ENCODE assay signal across 1 cellular context in the genomic region with DNA sequence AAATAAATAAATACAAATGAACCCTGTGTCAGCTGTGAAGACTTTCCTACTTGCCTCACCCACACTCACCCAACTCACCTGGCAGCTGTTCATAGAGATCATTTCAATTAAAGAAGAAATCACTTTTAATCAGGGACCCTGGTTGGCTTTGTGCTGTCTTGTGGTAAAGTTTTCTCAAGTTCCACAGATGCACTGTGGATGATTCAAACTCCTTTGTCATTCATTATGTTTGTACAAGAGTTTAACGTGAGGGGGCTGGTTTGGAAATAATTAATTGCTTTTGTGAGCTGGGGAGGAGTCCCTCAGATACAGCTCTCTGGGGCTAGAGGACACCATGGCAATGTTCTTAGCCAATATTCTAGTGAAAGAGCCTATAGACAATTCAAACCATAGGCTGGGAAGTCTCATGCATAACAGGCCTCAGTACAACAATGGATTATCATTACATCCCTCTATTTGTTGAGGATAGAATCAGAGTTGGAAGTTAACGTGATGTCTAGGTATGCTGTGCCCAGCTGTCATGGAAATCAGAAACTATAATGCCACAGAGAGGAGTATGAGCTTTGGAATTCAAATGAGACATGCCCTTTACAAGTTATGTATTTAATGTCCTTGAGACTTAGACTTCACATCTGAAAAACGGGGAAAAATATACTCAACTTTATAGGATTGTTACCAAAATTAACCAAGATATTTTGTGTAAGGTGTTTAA.
TF ChIP-seq lines count a peak whose summit lies in the region.

No MANE protein-coding gene starts in this region.

TF ChIP-seq in SK-N-SH, 30 proteins besides CTCF, POLR2A, EP300 and RAD21 (continued from another document):
- TF ChIP-seq RFX5 (IDR thresholded peaks at IDR 0.05; ENCODE audit: low read length) (no peak), RCOR1 (IDR thresholded peaks at IDR 0.05; ENCODE audit: low read length) (no peak)
